1 cellular context compared by ENCODE assay signal in genomic region chr15:30670056-30670455, GRCh38.
TF ChIP-seq lines count a peak whose summit lies in the region.

No MANE protein-coding gene starts in this region.

TF ChIP-seq in IMR-90, 13 proteins besides CTCF, POLR2A, EP300 and RAD21 (continued from another document):
- no peak for TF ChIP-seq ELK1 (IDR thresholded peaks at IDR 0.05; ENCODE audit: borderline replicate concordance, low read depth, low read length)
TF ChIP-seq in IMR-90: peak in this region for 0.
